In the genomic region with DNA sequence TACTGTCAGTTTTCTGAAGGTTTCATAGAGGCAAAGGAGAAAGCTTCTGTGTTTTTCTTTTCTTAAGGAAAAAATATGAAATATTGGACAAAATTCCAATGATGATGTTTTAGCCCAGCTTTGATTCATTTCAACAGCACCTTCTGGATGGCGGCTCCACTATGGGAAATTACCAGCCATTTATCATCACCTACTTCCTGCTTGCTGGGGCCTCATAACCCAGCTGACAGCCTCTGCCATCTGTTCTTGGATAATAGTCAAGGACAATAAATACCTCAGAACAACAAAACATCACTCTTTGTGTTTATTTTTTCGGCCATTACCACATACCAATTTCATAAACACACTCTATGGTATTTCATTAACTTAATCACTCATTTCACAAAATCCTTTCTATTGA, we compare ENCODE assay signal across 22 cellular contexts.
DNase-seq lines count a peak whose midpoint lies in the region; ATAC-seq and TF ChIP-seq lines count a peak whose summit lies in the region.
"Had no signal": no experiment of that assay in that cellular context is flagged by ENCODE, and none has a peak within 500 bp of the region (broad histone marks: within the 10 kb centered on the region; RNA-seq: fewer than 3 reads in every experiment).

No MANE protein-coding gene starts in this region.

- no peak overlapping the region for H3K4me3 Mint-ChIP-seq in mesothelial cell of epicardium
- H3K4me3 Mint-ChIP-seq: activated T-helper 17 cell treated with anti-CD3 and anti-CD28 coated beads, Interleukin-2, amount 50 U/mL, for 72 hours; naive thymus-derived CD4-positive, alpha-beta T cell had no signal

- H3K36me3 Mint-ChIP-seq in mesothelial cell of epicardium: no peaks in the 10 kb centered on the region

- H3K9me3 Mint-ChIP-seq in mesothelial cell of epicardium: peaks cover 1% of the 10 kb centered on the region

- H3K4me1 Mint-ChIP-seq in mesothelial cell of epicardium: no peaks in the 10 kb centered on the region
- H3K4me1 Mint-ChIP-seq: activated T-helper 17 cell treated with anti-CD3 and anti-CD28 coated beads, Interleukin-2, amount 50 U/mL, for 72 hours; naive thymus-derived CD4-positive, alpha-beta T cell had no signal

- no peak for ATAC-seq in GM18909 (IDR thresholded peaks at IDR 0.05; ENCODE audit: poor library complexity, unreplicated experiment)
- ATAC-seq: activated CD4-positive, CD25-positive, alpha-beta regulatory T cell treated with anti-CD3 and anti-CD28 coated beads, Interleukin-2, amount 50 U/mL, for 24 hours; activated T-helper 17 cell treated with anti-CD3 and anti-CD28 coated beads, Interleukin-2, amount 50 U/mL, for 72 hours; naive thymus-derived CD4-positive, alpha-beta T cell; stimulated activated naive CD8-positive, alpha-beta T cell treated with anti-CD3 and anti-CD28 coated beads, Interleukin-15, Interleukin-2, amounts not matched to agents 100 U/mL and 50 U/mL, for 24 hours had no signal

- H3K27me3 ChIP-seq in suprapubic skin: no peaks in the 10 kb centered on the region
- H3K27me3 ChIP-seq: ovary, transverse colon had no signal

- DNase-seq in DMS 273 (lab: John Stamatoyannopoulos, UW; ENCODE audit: unreplicated experiment) (peak; percentile 49), DMS 273 treated with DMSO at 0.1 percent for 48 hours (lab: John Stamatoyannopoulos, UW) (no peak), NCI-H1105 treated with DMSO at 0.1 percent for 48 hours (lab: John Stamatoyannopoulos, UW) (peak; percentile 45), SHP77 (lab: John Stamatoyannopoulos, UW) (peak; percentile 58 to 72), fibroblast of villous mesenchyme (ENCODE audit: low read depth) (peak; percentile 24), mesothelial cell of epicardium (ENCODE audit: low spot score in 2 of 2, unreplicated experiment in 2 of 2) (no peak), suprapubic skin (ENCODE audit: low spot score in 2 of 2) (no peak)
- DNase-seq: amygdala; central memory CD4-positive, alpha-beta T cell; hippocampal formation; kidney; mammary epithelial cell; naive thymus-derived CD4-positive, alpha-beta T cell; ovary; stimulated activated CD4-positive, alpha-beta T cell treated with anti-CD3 and anti-CD28 coated beads, Interleukin-1b, Interleukin-23, amount 100 ng/mL, for 48 hours; stimulated activated naive CD8-positive, alpha-beta T cell treated with anti-CD3 and anti-CD28 coated beads, Interleukin-15, Interleukin-2, amounts not matched to agents 100 U/mL and 50 U/mL, for 24 hours; transverse colon had no signal

- no peaks in the 10 kb centered on the region for H3K9me3 ChIP-seq in suprapubic skin
- H3K9me3 ChIP-seq: ovary, transverse colon had no signal

- H3K4me1 ChIP-seq in suprapubic skin: no peaks in the 10 kb centered on the region
- H3K4me1 ChIP-seq: transverse colon had no signal

- H3K27ac Mint-ChIP-seq in mesothelial cell of epicardium: no peak overlapping the region
- H3K27ac Mint-ChIP-seq: activated T-helper 17 cell treated with anti-CD3 and anti-CD28 coated beads, Interleukin-2, amount 50 U/mL, for 72 hours; naive thymus-derived CD4-positive, alpha-beta T cell had no signal

- WGBS in suprapubic skin: 29% methylated on average over 2 of the region's 2 CpGs

- TF ChIP-seq POLR2A in suprapubic skin (IDR thresholded peaks at IDR 0.05): no peak

- H3K4me3 ChIP-seq in fibroblast of villous mesenchyme (ENCODE audit: low read depth, low read length) (no peak overlapping the region), suprapubic skin (no peak overlapping the region)
- H3K4me3 ChIP-seq: ovary, SK-N-MC, transverse colon had no signal

- no peaks in the 10 kb centered on the region for H3K36me3 ChIP-seq in suprapubic skin
- H3K36me3 ChIP-seq: ovary, transverse colon had no signal

- TF ChIP-seq CTCF in fibroblast of villous mesenchyme (IDR thresholded peaks at IDR 0.05; ENCODE audit: insufficient read depth, low read depth, low read length) (no peak), mesothelial cell of epicardium (IDR thresholded peaks at IDR 0.05; ENCODE audit: unreplicated experiment) (no peak), suprapubic skin (IDR thresholded peaks at IDR 0.05) (no peak)

- H3K27me3 Mint-ChIP-seq in mesothelial cell of epicardium (ENCODE audit: low read depth): peaks cover 4% of the 10 kb centered on the region
- H3K27me3 Mint-ChIP-seq: activated T-helper 17 cell treated with anti-CD3 and anti-CD28 coated beads, Interleukin-2, amount 50 U/mL, for 72 hours; naive thymus-derived CD4-positive, alpha-beta T cell had no signal

- no peak overlapping the region for H3K27ac ChIP-seq in suprapubic skin
- H3K27ac ChIP-seq: 22Rv1, ovary, SK-N-MC, transverse colon had no signal

- TF ChIP-seq EP300 in suprapubic skin (IDR thresholded peaks at IDR 0.05): no peak

Comparison
In these comparisons a context has a peak if more than half of its experiments do, and no peak if none do; other contexts are left out.
1. DNase-seq: peak in DMS 273 (single experiment), NCI-H1105 treated with DMSO at 0.1 percent for 48 hours (single experiment), SHP77 (2 of 2) and fibroblast of villous mesenchyme (single experiment); none in DMS 273 treated with DMSO at 0.1 percent for 48 hours (single experiment), mesothelial cell of epicardium (0 of 2) and suprapubic skin (0 of 2).